14 cellular contexts compared by ENCODE assay signal in genomic region chr12:131621701-131622421, GRCh38.
A peak's percentile ranks its signal among the peaks of the same experiment; 100 is the strongest.
DNase-seq lines count a peak whose midpoint lies in the region; ATAC-seq and TF ChIP-seq lines count a peak whose summit lies in the region.
"Had no signal": no experiment of that assay in that cellular context is flagged by ENCODE, and none has a peak within 500 bp of the region (broad histone marks: within the 10 kb centered on the region; RNA-seq: fewer than 3 reads in every experiment).

No MANE protein-coding gene starts in this region.

- peaks cover 50% of the 10 kb centered on the region for H3K27me3 Mint-ChIP-seq in stimulated activated memory B cell treated with anti-CD40 and anti-IgM and Interleukin-4, amounts not matched to agents 10 μg/mL and 1 μg/mL and 100 μg/mL, for 72 hours

- no peak overlapping the region for H3K4me3 ChIP-seq in NB4 (ENCODE audit: low read depth, low read length)
- H3K4me3 ChIP-seq: upper lobe of left lung had no signal

- H3K36me3 Mint-ChIP-seq in stimulated activated memory B cell treated with anti-CD40 and anti-IgM and Interleukin-4, amounts not matched to agents 10 μg/mL and 1 μg/mL and 100 μg/mL, for 72 hours, result no peaks in the 10 kb centered on the region
- H3K36me3 Mint-ChIP-seq: naive thymus-derived CD8-positive, alpha-beta T cell had no signal

- DNase-seq in NB4 (ENCODE audit: low read depth), result peak; percentile 84
- DNase-seq in astrocyte of the hippocampus (ENCODE audit: low read depth, low spot score), result peak; percentile 17
- DNase-seq in islet precursor cell, result peak; percentile 80
- DNase-seq in SIG-M5 treated with dmso at 0.1 percent for 504 hours (lab: John Stamatoyannopoulos, UW; ENCODE audit: unreplicated experiment), result no peak
- no peak for DNase-seq in activated CD8-positive, alpha-beta memory T cell treated with anti-CD3 and anti-CD28 coated beads, Interleukin-2, amount 50 U/mL, for 4 hours
- DNase-seq in AG20443 (ENCODE audit: low spot score), result no peak
- DNase-seq: activated CD4-positive, alpha-beta T cell treated with anti-CD3 and anti-CD28 coated beads, Interleukin-2, amount 50 U/mL, for 4 hours; activated effector memory CD4-positive, alpha-beta T cell treated with Interleukin-2 at 50 U/mL for 16 hours; MM.1S; small intestine; upper lobe of left lung had no signal

- peak; percentile 25 for ATAC-seq in stimulated activated memory B cell treated with anti-CD40 and anti-IgM and Interleukin-4, amounts not matched to agents 10 μg/mL and 1 μg/mL and 100 μg/mL, for 72 hours
- no peak for ATAC-seq in HG02973 (IDR thresholded peaks at IDR 0.05; ENCODE audit: unreplicated experiment)
- ATAC-seq: naive thymus-derived CD8-positive, alpha-beta T cell had no signal

- no peaks in the 10 kb centered on the region for H3K9me3 Mint-ChIP-seq in stimulated activated memory B cell treated with anti-CD40 and anti-IgM and Interleukin-4, amounts not matched to agents 10 μg/mL and 1 μg/mL and 100 μg/mL, for 72 hours

- peaks cover 6% of the 10 kb centered on the region for H3K4me1 Mint-ChIP-seq in stimulated activated memory B cell treated with anti-CD40 and anti-IgM and Interleukin-4, amounts not matched to agents 10 μg/mL and 1 μg/mL and 100 μg/mL, for 72 hours

- TF ChIP-seq POLR2A in NB4 (IDR thresholded peaks at IDR 0.05; ENCODE audit: extremely low read depth, insufficient read length), result no peak

- no peak overlapping the region for H3K4me3 Mint-ChIP-seq in stimulated activated memory B cell treated with anti-CD40 and anti-IgM and Interleukin-4, amounts not matched to agents 10 μg/mL and 1 μg/mL and 100 μg/mL, for 72 hours
- H3K4me3 Mint-ChIP-seq: naive thymus-derived CD8-positive, alpha-beta T cell had no signal

- TF ChIP-seq CTCF in NB4 (IDR thresholded peaks at IDR 0.05; ENCODE audit: low read depth, low read length), result no peak

- no peak overlapping the region for H3K27ac Mint-ChIP-seq in stimulated activated memory B cell treated with anti-CD40 and anti-IgM and Interleukin-4, amounts not matched to agents 10 μg/mL and 1 μg/mL and 100 μg/mL, for 72 hours
- H3K27ac Mint-ChIP-seq: naive thymus-derived CD8-positive, alpha-beta T cell had no signal

Comparison
In these comparisons a context has a peak if more than half of its experiments do, and no peak if none do; other contexts are left out.
1. DNase-seq: peak in NB4 (single experiment), astrocyte of the hippocampus (single experiment) and islet precursor cell (single experiment); none in SIG-M5 treated with dmso at 0.1 percent for 504 hours (single experiment), activated CD8-positive, alpha-beta memory T cell treated with anti-CD3 and anti-CD28 coated beads, Interleukin-2, amount 50 U/mL, for 4 hours (single experiment) and AG20443 (single experiment).